Comparison of ENCODE assay signal across 34 cellular contexts in genomic region chr2:14511541-14511940, GRCh38.
"Had no signal": no experiment of that assay in that cellular context is flagged by ENCODE, and none has a peak within 500 bp of the region (broad histone marks: within the 10 kb centered on the region; RNA-seq: fewer than 3 reads in every experiment).

No MANE protein-coding gene starts in this region.

- H3K9me3 ChIP-seq: ascending aorta had no signal

- H3K9me3 Mint-ChIP-seq: activated CD4-positive, alpha-beta memory T cell treated with anti-CD3 and anti-CD28 coated beads for 36 hours; activated CD8-positive, alpha-beta T cell treated with anti-CD3 and anti-CD28 coated beads for 36 hours; activated naive CD4-positive, alpha-beta T cell treated with anti-CD3 and anti-CD28 coated beads, Interleukin-2, amount 50 U/mL, for 24 hours; activated naive CD8-positive, alpha-beta T cell treated with anti-CD3 and anti-CD28 coated beads, Interleukin-2, amount 50 U/mL, for 24 hours had no signal

- H3K27ac Mint-ChIP-seq: activated B cell treated with CpG ODN at 0.5 μM for 24 hours; activated CD4-positive, alpha-beta memory T cell treated with anti-CD3 and anti-CD28 coated beads for 36 hours; activated CD4-positive, alpha-beta T cell treated with anti-CD3 and anti-CD28 coated beads, Interleukin-2, amount 10 ng/mL, durations not matched to agents 24 days and 14 days; activated CD8-positive, alpha-beta T cell treated with anti-CD3 and anti-CD28 coated beads for 36 hours; activated naive CD4-positive, alpha-beta T cell treated with anti-CD3 and anti-CD28 coated beads, Interleukin-2, amount 10 ng/mL, durations not matched to agents 7 days and 5 days; activated naive CD4-positive, alpha-beta T cell treated with anti-CD3 and anti-CD28 coated beads, Interleukin-2, amount 50 U/mL, for 24 hours; activated naive CD8-positive, alpha-beta T cell; activated naive CD8-positive, alpha-beta T cell treated with anti-CD3 and anti-CD28 coated beads, Interleukin-2, amount 10 ng/mL, durations not matched to agents 7 days and 5 days; activated naive CD8-positive, alpha-beta T cell treated with anti-CD3 and anti-CD28 coated beads, Interleukin-2, amount 50 U/mL, for 24 hours; activated T-cell treated with anti-CD3 and anti-CD28 coated beads, Interleukin-2, amount 50 U/mL, for 24 hours; activated T-helper 2 cell treated with anti-CD3 and anti-CD28 coated beads, Interferon-gamma antibody, Interleukin-2, Interleukin-4, amounts not matched to agents 10 μg/mL and 5 μg/mL and 100 μg/mL, durations not matched to agents 14 hours and 24 hours and 36 hours; brain; T-helper 1 cell treated with Interleukin-12 subunit alpha and Interleukin-12 subunit beta and Interleukin-4 antibody, amounts not matched to agents 30 μg/mL and 1 μg/mL, for 36 hours; T-helper 2 cell treated with Interferon-gamma antibody and Interleukin-4, amounts not matched to agents 5 μg/mL and 100 μg/mL, for 36 hours had no signal

- H3K27me3 ChIP-seq: ascending aorta, cardiac muscle cell had no signal

- H3K36me3 ChIP-seq: ascending aorta, cardiac muscle cell had no signal

- H3K4me3 Mint-ChIP-seq: activated B cell treated with CpG ODN at 0.5 μM for 24 hours; activated CD4-positive, alpha-beta memory T cell treated with anti-CD3 and anti-CD28 coated beads for 36 hours; activated CD4-positive, alpha-beta T cell treated with anti-CD3 and anti-CD28 coated beads, Interleukin-2, amount 10 ng/mL, durations not matched to agents 24 days and 14 days; activated CD8-positive, alpha-beta T cell treated with anti-CD3 and anti-CD28 coated beads for 36 hours; activated naive CD4-positive, alpha-beta T cell treated with anti-CD3 and anti-CD28 coated beads, Interleukin-2, amount 10 ng/mL, durations not matched to agents 7 days and 5 days; activated naive CD4-positive, alpha-beta T cell treated with anti-CD3 and anti-CD28 coated beads, Interleukin-2, amount 50 U/mL, for 24 hours; activated naive CD8-positive, alpha-beta T cell; activated naive CD8-positive, alpha-beta T cell treated with anti-CD3 and anti-CD28 coated beads, Interleukin-2, amount 10 ng/mL, durations not matched to agents 7 days and 5 days; activated naive CD8-positive, alpha-beta T cell treated with anti-CD3 and anti-CD28 coated beads, Interleukin-2, amount 50 U/mL, for 24 hours; activated T-cell treated with anti-CD3 and anti-CD28 coated beads, Interleukin-2, amount 50 U/mL, for 24 hours; brain; central memory CD8-positive, alpha-beta T cell; T-helper 1 cell treated with Interleukin-12 subunit alpha and Interleukin-12 subunit beta and Interleukin-4 antibody, amounts not matched to agents 30 μg/mL and 1 μg/mL, for 36 hours; T-helper 2 cell treated with Interferon-gamma antibody and Interleukin-4, amounts not matched to agents 5 μg/mL and 100 μg/mL, for 36 hours had no signal

- H3K4me3 ChIP-seq: ascending aorta, cardiac muscle cell had no signal

- H3K27me3 Mint-ChIP-seq: activated B cell treated with CpG ODN at 0.5 μM for 24 hours; activated CD4-positive, alpha-beta memory T cell treated with anti-CD3 and anti-CD28 coated beads for 36 hours; activated CD4-positive, alpha-beta T cell treated with anti-CD3 and anti-CD28 coated beads, Interleukin-2, amount 10 ng/mL, durations not matched to agents 24 days and 14 days; activated CD8-positive, alpha-beta T cell treated with anti-CD3 and anti-CD28 coated beads for 36 hours; activated naive CD4-positive, alpha-beta T cell treated with anti-CD3 and anti-CD28 coated beads, Interleukin-2, amount 10 ng/mL, durations not matched to agents 7 days and 5 days; activated naive CD8-positive, alpha-beta T cell; activated naive CD8-positive, alpha-beta T cell treated with anti-CD3 and anti-CD28 coated beads, Interleukin-2, amount 10 ng/mL, durations not matched to agents 7 days and 5 days; activated naive CD8-positive, alpha-beta T cell treated with anti-CD3 and anti-CD28 coated beads, Interleukin-2, amount 50 U/mL, for 24 hours; activated T-cell treated with anti-CD3 and anti-CD28 coated beads, Interleukin-2, amount 50 U/mL, for 24 hours; brain; central memory CD8-positive, alpha-beta T cell had no signal

- H3K4me1 Mint-ChIP-seq: activated B cell treated with CpG ODN at 0.5 μM for 24 hours; activated CD4-positive, alpha-beta T cell treated with anti-CD3 and anti-CD28 coated beads, Interleukin-2, amount 10 ng/mL, durations not matched to agents 24 days and 14 days; activated naive CD4-positive, alpha-beta T cell treated with anti-CD3 and anti-CD28 coated beads, Interleukin-2, amount 10 ng/mL, durations not matched to agents 7 days and 5 days; activated naive CD4-positive, alpha-beta T cell treated with anti-CD3 and anti-CD28 coated beads, Interleukin-2, amount 50 U/mL, for 24 hours; activated naive CD8-positive, alpha-beta T cell treated with anti-CD3 and anti-CD28 coated beads, Interleukin-2, amount 10 ng/mL, durations not matched to agents 7 days and 5 days; activated naive CD8-positive, alpha-beta T cell treated with anti-CD3 and anti-CD28 coated beads, Interleukin-2, amount 50 U/mL, for 24 hours; central memory CD8-positive, alpha-beta T cell had no signal

- H3K4me1 ChIP-seq: ascending aorta had no signal

- H3K36me3 Mint-ChIP-seq: activated CD4-positive, alpha-beta memory T cell treated with anti-CD3 and anti-CD28 coated beads for 36 hours; activated naive CD4-positive, alpha-beta T cell treated with anti-CD3 and anti-CD28 coated beads, Interleukin-2, amount 10 ng/mL, durations not matched to agents 7 days and 5 days; activated naive CD4-positive, alpha-beta T cell treated with anti-CD3 and anti-CD28 coated beads, Interleukin-2, amount 50 U/mL, for 24 hours; activated naive CD8-positive, alpha-beta T cell; activated naive CD8-positive, alpha-beta T cell treated with anti-CD3 and anti-CD28 coated beads, Interleukin-2, amount 10 ng/mL, durations not matched to agents 7 days and 5 days; brain had no signal

- H3K27ac ChIP-seq: ascending aorta, cardiac muscle cell, VCaP had no signal

- DNase-seq: activated B cell treated with CpG ODN at 0.5 μM for 24 hours; activated CD4-positive, alpha-beta memory T cell treated with anti-CD3 and anti-CD28 coated beads for 36 hours; activated CD4-positive, alpha-beta T cell treated with anti-CD3 and anti-CD28 coated beads for 4 hours; activated CD4-positive, alpha-beta T cell treated with anti-CD3 and anti-CD28 coated beads, Interleukin-2, amount 10 ng/mL, durations not matched to agents 24 days and 14 days; activated CD4-positive, alpha-beta T cell treated with anti-CD3 and anti-CD28 coated beads, Interleukin-2, amount 50 U/mL, for 1 hour; activated CD4-positive, alpha-beta T cell treated with anti-CD3 and anti-CD28 coated beads, Interleukin-2, amount 50 U/mL, for 4 hours; activated CD4-positive, CD25-positive, alpha-beta regulatory T cell treated with anti-CD3 and anti-CD28 coated beads, Interleukin-2, amount 50 U/mL, for 72 hours; activated CD8-positive, alpha-beta memory T cell treated with anti-CD3 and anti-CD28 coated beads, Interleukin-2, amount 50 U/mL, for 4 hours; activated CD8-positive, alpha-beta T cell treated with anti-CD3 and anti-CD28 coated beads for 36 hours; activated effector memory CD4-positive, alpha-beta T cell treated with Interleukin-2 at 50 U/mL for 16 hours; activated gamma-delta T cell; activated naive CD4-positive, alpha-beta T cell treated with anti-CD3 and anti-CD28 coated beads, Interleukin-2, amount 10 ng/mL, durations not matched to agents 7 days and 5 days; activated naive CD4-positive, alpha-beta T cell treated with Interleukin-2 at 50 U/mL for 16 hours; activated naive CD8-positive, alpha-beta T cell treated with anti-CD3 and anti-CD28 coated beads, Interleukin-2, amount 10 ng/mL, durations not matched to agents 7 days and 5 days; activated naive CD8-positive, alpha-beta T cell treated with anti-CD3 and anti-CD28 coated beads, Interleukin-2, amount 50 U/mL, for 24 hours; activated T-cell treated with anti-CD3 and anti-CD28 coated beads, Interleukin-2, amount 50 U/mL, for 24 hours; activated T-cell treated with anti-CD3 and anti-CD28 coated beads, Interleukin-2, amount 50 U/mL, for 48 hours; amygdala; anterior cingulate cortex; caudate nucleus; cerebellar nuclear complex; T-helper 1 cell; T-helper 2 cell; T-helper 9 cell had no signal
